9 cellular contexts compared by ENCODE assay signal in genomic region chr1:84089470-84090261, GRCh38. TPM values are rescaled to one million over a fixed set of nuclear protein-coding genes. Genes with fewer than 3 reads are reported as not detected.
DNase-seq lines count a peak whose midpoint lies in the region; ATAC-seq, FAIRE-seq and TF ChIP-seq lines count a peak whose summit lies in the region.
"Had no signal": no experiment of that assay in that cellular context is flagged by ENCODE, and none has a peak within 500 bp of the region (broad histone marks: within the 10 kb centered on the region; RNA-seq: fewer than 3 reads in every experiment).

No MANE protein-coding gene starts in this region.

- no peak overlapping the region for H3K27ac ChIP-seq in HepG2 (ENCODE audit: extremely low read length, insufficient read depth, low read length)
- no peak overlapping the region for H3K27ac ChIP-seq in right lobe of liver
- H3K27ac ChIP-seq in RWPE1 = no peak overlapping the region
- H3K27ac ChIP-seq in thyroid gland = no peak overlapping the region
- no peak overlapping the region for H3K27ac ChIP-seq in trophoblast cell (ENCODE audit: low read depth, low read length)

- CTCF ChIA-PET in HepG2 (lab: Yijun Ruan, JAX; ENCODE audit: low intra/inter-chr PET ratio, low total read pairs) (no interaction called here), RWPE1 (lab: Yijun Ruan, JAX) (interaction anchor here (0.6 kb wide), 1 partner anchor 602 kb away, joined by 3 read pairs; no protein-coding TSS in a partner anchor)

- no peak for TF ChIP-seq EP300 in HepG2 (IDR thresholded peaks at IDR 0.05; ENCODE audit: low read depth in 2 of 2, low read length in 2 of 2)
- no peak for TF ChIP-seq EP300 in HepG2 (CRISPR knock-in tag; IDR thresholded peaks at IDR 0.05; ENCODE audit: borderline replicate concordance)

- no peak overlapping the region for H2BK12ac ChIP-seq in trophoblast cell (ENCODE audit: low read length)

- no peaks in the 10 kb centered on the region for H4K20me1 ChIP-seq in HepG2 (ENCODE audit: insufficient read depth, low read length)

- H3K9ac ChIP-seq in HepG2 (ENCODE audit: insufficient read depth, low read depth, low read length) (no peak overlapping the region), trophoblast cell (ENCODE audit: low read length) (no peak overlapping the region)

- H3K4ac ChIP-seq in trophoblast cell (ENCODE audit: low read depth, low read length) = no peak overlapping the region

- no peaks in the 10 kb centered on the region for H3K9me3 ChIP-seq in HepG2 (ENCODE audit: low read length)
- H3K9me3 ChIP-seq in right lobe of liver = no peaks in the 10 kb centered on the region
- H3K9me3 ChIP-seq in thyroid gland = no peaks in the 10 kb centered on the region
- H3K9me3 ChIP-seq in trophoblast cell (ENCODE audit: insufficient read depth, low read depth, low read length) = no peaks in the 10 kb centered on the region

- TF ChIP-seq RAD21 in HepG2 (CRISPR knock-in tag; IDR thresholded peaks at IDR 0.05) = no peak

- no peak overlapping the region for H3K18ac ChIP-seq in trophoblast cell (ENCODE audit: low read length)

- H3K4me2 ChIP-seq in HepG2 (ENCODE audit: low read depth, low read length) (no peak overlapping the region), trophoblast cell (ENCODE audit: low read length) (no peak overlapping the region)

- no peak for FAIRE-seq in HepG2 (lab: Jason Lieb, UNC)

- TF ChIP-seq CTCF in HepG2 (CRISPR knock-in tag; IDR thresholded peaks at IDR 0.05) (no peak), right lobe of liver (IDR thresholded peaks at IDR 0.05) (no peak), RWPE1 (conservative IDR thresholded peaks at IDR 0.05; ENCODE audit: low read depth) (no peak), thyroid gland (IDR thresholded peaks at IDR 0.05) (no peak)

- H3K23ac ChIP-seq in trophoblast cell (ENCODE audit: low read length) = no peak overlapping the region

- no peak overlapping the region for H2BK120ac ChIP-seq in trophoblast cell (ENCODE audit: insufficient read depth, low read length, poor library complexity)

- in situ Hi-C loops in HepG2 (cut with HindIII; ENCODE audit: extremely low pct_ligation_motif_present, low pct_unique_long_range_greater_than_20kb) = no loop called here

- no peak overlapping the region for H4K8ac ChIP-seq in trophoblast cell (ENCODE audit: low read depth, low read length)

- ATAC-seq in HepG2 = no peak; the same call in 2 of the 3 replicates
- no peak for ATAC-seq in right lobe of liver
- no peak for ATAC-seq in sciatic nerve
- no peak for ATAC-seq in GM21619 (IDR thresholded peaks at IDR 0.05; ENCODE audit: unreplicated experiment)

- H4K91ac ChIP-seq in trophoblast cell (ENCODE audit: low read depth, low read length) = no peak overlapping the region

- DNase-seq in HepG2 (ENCODE audit: low spot score) (peak; percentile 62), right lobe of liver (no peak), RWPE1 (ENCODE audit: low spot score) (peak; percentile 65), fibroblast of gingiva (ENCODE audit: low read depth) (peak; percentile 4), sciatic nerve (ENCODE audit: low spot score) (no peak), thyroid gland (no peak), trophoblast cell (no peak)
- DNase-seq: activated gamma-delta T cell had no signal

- H3K14ac ChIP-seq in trophoblast cell (ENCODE audit: low read length) = no peak overlapping the region

- H3K79me1 ChIP-seq in trophoblast cell (ENCODE audit: low read length) = no peaks in the 10 kb centered on the region

- no peak overlapping the region for H2AK5ac ChIP-seq in trophoblast cell (ENCODE audit: low read length)

- H3K4me1 ChIP-seq in HepG2 (ENCODE audit: insufficient read depth, low read length) (peaks cover 14% of the 10 kb centered on the region; the same call in 1 of the 2 replicates), right lobe of liver (no peaks in the 10 kb centered on the region), thyroid gland (no peaks in the 10 kb centered on the region), trophoblast cell (ENCODE audit: control insufficient read depth in 1 of 2, insufficient read depth in 2 of 2, low read length in 2 of 2) (no peaks in the 10 kb centered on the region)

- H2AFZ ChIP-seq in HepG2 (ENCODE audit: low read length) (no peak overlapping the region), trophoblast cell (ENCODE audit: insufficient read depth, low read length, poor library complexity) (no peak overlapping the region)

- POLR2A ChIA-PET in HepG2 (lab: Yijun Ruan, JAX) = no interaction called here
- POLR2A ChIA-PET in RWPE1 (lab: Yijun Ruan, JAX; ENCODE audit: low non-redundant PET) = no interaction called here

- H3K79me2 ChIP-seq in HepG2 (ENCODE audit: insufficient read depth, low read length) = no peaks in the 10 kb centered on the region
- no peaks in the 10 kb centered on the region for H3K79me2 ChIP-seq in trophoblast cell (ENCODE audit: control insufficient read depth, insufficient read depth, low read length, poor library complexity)

- intact Hi-C loops in HepG2 (cut with micrococcal nuclease; ENCODE audit: unreplicated experiment) = loop anchor here (1.0 kb wide), 1 partner anchor 11 kb away; no protein-coding TSS in a partner anchor
- intact Hi-C loops in right lobe of liver (cut with DNase I) = no loop called here
- intact Hi-C loops in sciatic nerve (cut with DNase I) = no loop called here
- intact Hi-C loops in thyroid gland (cut with DNase I) = no loop called here

- no peak for TF ChIP-seq POLR2A in HepG2 (IDR thresholded peaks at IDR 0.05; ENCODE audit: insufficient read depth in 1 of 2, low read depth in 2 of 2, low read length in 2 of 2)
- TF ChIP-seq POLR2A in right lobe of liver (IDR thresholded peaks at IDR 0.05) = no peak
- no peak for TF ChIP-seq POLR2A in thyroid gland (IDR thresholded peaks at IDR 0.05)

- no peak overlapping the region for H2BK5ac ChIP-seq in trophoblast cell (ENCODE audit: low read depth, low read length, poor library complexity)

- no peak overlapping the region for H4K12ac ChIP-seq in trophoblast cell (ENCODE audit: low read depth, low read length)

- H3K36me3 ChIP-seq in HepG2 (replicated peaks in 1 of 2; ENCODE audit: control insufficient read depth in 1 of 2, insufficient read depth in 2 of 2, low read length in 2 of 2) (no peaks in the 10 kb centered on the region), right lobe of liver (no peaks in the 10 kb centered on the region), thyroid gland (no peaks in the 10 kb centered on the region), trophoblast cell (ENCODE audit: control insufficient read depth in 1 of 2, insufficient read depth in 2 of 2, low read length in 2 of 2) (peaks cover 0 to 7% of the 10 kb centered on the region in 2 experiments)

- BruUV-seq in HepG2 (replicated peaks; lab: Mats Ljungman, UMichigan) = no TSS peak

- H3K27me3 ChIP-seq in HepG2 (ENCODE audit: control insufficient read depth in 1 of 2, insufficient read depth in 2 of 2, low read length in 2 of 2) = no peaks in the 10 kb centered on the region
- no peaks in the 10 kb centered on the region for H3K27me3 ChIP-seq in right lobe of liver
- no peaks in the 10 kb centered on the region for H3K27me3 ChIP-seq in thyroid gland
- no peaks in the 10 kb centered on the region for H3K27me3 ChIP-seq in trophoblast cell (ENCODE audit: insufficient read depth, low read length)

- H3K4me3 ChIP-seq in HepG2 (replicated peaks in 1 of 3; ENCODE audit: insufficient read depth in 1 of 3, low read depth in 2 of 3, low read length in 3 of 3) = no peak overlapping the region
- no peak overlapping the region for H3K4me3 ChIP-seq in right lobe of liver
- H3K4me3 ChIP-seq in thyroid gland (replicated peaks in 1 of 3) = no peak overlapping the region
- no peak overlapping the region for H3K4me3 ChIP-seq in trophoblast cell (ENCODE audit: low read depth, low read length)

TF ChIP-seq in HepG2, 621 proteins besides CTCF, POLR2A, EP300 and RAD21 (continues in another document):
- TF ChIP-seq ZNF317 (CRISPR knock-in tag; IDR thresholded peaks at IDR 0.05) (no peak), ZMYM2 (CRISPR knock-in tag; IDR thresholded peaks at IDR 0.05) (no peak), NFATC3 (CRISPR knock-in tag; IDR thresholded peaks at IDR 0.05) (no peak), ZNF275 (CRISPR knock-in tag; IDR thresholded peaks at IDR 0.05; ENCODE audit: borderline replicate concordance) (no peak)

RNA-seq across cellular contexts. Expression of gene PRKACB, which starts 54.4 kb away (rescaled TPM):
- total RNA-seq in HepG2 (2016; rRNA removed; fragmentation: Illumina TruSeq; extraction: Trizol) = 5.8 and 7.7 TPM in 2 replicates
- 4.1 and 5.3 TPM in 2 replicates for total RNA-seq in HepG2 (2016; cell fraction: cytosol; rRNA removed; fragmentation: Illumina TruSeq; extraction: Trizol; ENCODE audit: low read depth)
- total RNA-seq in HepG2 (2016; cell fraction: insoluble cytoplasmic fraction; rRNA removed; fragmentation: Illumina TruSeq; extraction: Trizol) = 5.6 and 8.1 TPM in 2 replicates
- total RNA-seq in HepG2 (2016; cell fraction: membrane; rRNA removed; fragmentation: Illumina TruSeq; extraction: Trizol) = 2.9 and 3.1 TPM in 2 replicates
- total RNA-seq in HepG2 (2016; cell fraction: nucleus; rRNA removed; fragmentation: Illumina TruSeq; extraction: Trizol) = 4.9 and 5.9 TPM in 2 replicates
- polyA plus RNA-seq in HepG2 (2011; rRNA removed) = 2.7 and 3.5 TPM in 2 replicates
- polyA plus RNA-seq in HepG2 (2011; cell fraction: cytosol; rRNA removed) = 1.3 and 2.6 TPM in 2 replicates
- 1.1 and 1.3 TPM in 2 replicates for polyA plus RNA-seq in HepG2 (2011; cell fraction: nucleus; rRNA removed)
- 2.3 and 2.9 TPM in 2 replicates for polyA plus RNA-seq in HepG2 (2012)
- polyA plus RNA-seq in HepG2 (2016; cell fraction: cytosol; fragmentation: Illumina TruSeq; extraction: Trizol; ENCODE audit: low read depth) = 0.46 and 0.49 TPM in 2 replicates
- polyA plus RNA-seq in HepG2 (2016; cell fraction: insoluble cytoplasmic fraction; fragmentation: Illumina TruSeq; extraction: Trizol; ENCODE audit: low read depth) = 10.9 and 11.0 TPM in 2 replicates
- 2.1 TPM in 2 replicates for polyA plus RNA-seq in HepG2 (2016; cell fraction: membrane; fragmentation: Illumina TruSeq; extraction: Trizol; ENCODE audit: low read depth)
- 4.8 and 5.4 TPM in 2 replicates for polyA plus RNA-seq in HepG2 (2016; cell fraction: nucleus; fragmentation: Illumina TruSeq; extraction: Trizol; ENCODE audit: insufficient read depth, low read depth)
- 5.0 and 14.6 TPM in 2 replicates for polyA minus RNA-seq in HepG2 (2011; rRNA and poly(A)+ RNA removed; ENCODE audit: low replicate concordance)
- polyA minus RNA-seq in HepG2 (2011; cell fraction: cytosol; rRNA and poly(A)+ RNA removed) = 4.6 and 5.5 TPM in 2 replicates
- 10.2 TPM in 2 replicates for polyA minus RNA-seq in HepG2 (2011; cell fraction: nucleus; rRNA and poly(A)+ RNA removed)
- total RNA-seq in right lobe of liver = 10 to 100 TPM; 11.1 to 19.7 (median 15.6) TPM
- 28.0 TPM for total RNA-seq in sciatic nerve
- 10 to 100 TPM; 26.7 to 35.6 (median 33.8) TPM for total RNA-seq in thyroid gland
- 13.4 and 13.6 TPM in 2 replicates for polyA plus RNA-seq in trophoblast cell (2013)

Comparison
In these comparisons a context has a peak if more than half of its experiments do, and no peak if none do; other contexts are left out.
1. DNase-seq: peak in HepG2 (single experiment), RWPE1 (single experiment) and fibroblast of gingiva (single experiment); none in right lobe of liver (0 of 3), sciatic nerve (single experiment), thyroid gland (0 of 2) and trophoblast cell (0 of 2).